1 cellular context compared by ENCODE assay signal in the genomic region with DNA sequence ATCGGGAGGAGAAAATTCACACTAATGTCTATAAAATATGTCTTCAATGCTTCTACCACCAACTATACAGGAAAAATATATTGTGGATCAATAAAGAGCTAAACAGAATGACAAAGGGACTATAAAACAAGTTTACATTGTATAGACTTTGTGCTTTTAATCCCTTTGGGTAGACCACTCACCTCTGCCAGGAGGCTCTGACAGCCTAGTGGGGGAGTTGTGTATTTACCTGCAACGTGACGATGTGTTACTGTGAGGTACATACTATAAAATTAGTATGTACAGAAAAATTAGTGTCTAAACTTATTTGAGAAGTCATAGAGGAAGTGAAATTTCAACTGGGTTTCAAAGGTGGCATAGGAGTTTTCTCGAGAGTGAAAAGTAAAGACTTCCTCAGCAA.
TF ChIP-seq lines count a peak whose summit lies in the region.

No MANE protein-coding gene starts in this region.

TF ChIP-seq in SK-N-SH, 30 proteins besides CTCF, POLR2A, EP300 and RAD21 (continued from another document):
- no peak for TF ChIP-seq IRF3 (IDR thresholded peaks at IDR 0.05; ENCODE audit: low read depth, low read length)
- TF ChIP-seq RXRA (IDR thresholded peaks at IDR 0.05; ENCODE audit: borderline replicate concordance, low read depth) = no peak
- TF ChIP-seq TEAD4 (IDR thresholded peaks at IDR 0.05; ENCODE audit: borderline replicate concordance, insufficient read depth) = no peak
- no peak for TF ChIP-seq POLR2AphosphoS5 (IDR thresholded peaks at IDR 0.05; ENCODE audit: low read depth, low read length)
- no peak for TF ChIP-seq EZH2phosphoT487 (IDR thresholded peaks at IDR 0.05; ENCODE audit: borderline replicate concordance, low read depth)
- no peak for TF ChIP-seq NFIC (IDR thresholded peaks at IDR 0.05; ENCODE audit: borderline replicate concordance)
- TF ChIP-seq, protein P1, sequence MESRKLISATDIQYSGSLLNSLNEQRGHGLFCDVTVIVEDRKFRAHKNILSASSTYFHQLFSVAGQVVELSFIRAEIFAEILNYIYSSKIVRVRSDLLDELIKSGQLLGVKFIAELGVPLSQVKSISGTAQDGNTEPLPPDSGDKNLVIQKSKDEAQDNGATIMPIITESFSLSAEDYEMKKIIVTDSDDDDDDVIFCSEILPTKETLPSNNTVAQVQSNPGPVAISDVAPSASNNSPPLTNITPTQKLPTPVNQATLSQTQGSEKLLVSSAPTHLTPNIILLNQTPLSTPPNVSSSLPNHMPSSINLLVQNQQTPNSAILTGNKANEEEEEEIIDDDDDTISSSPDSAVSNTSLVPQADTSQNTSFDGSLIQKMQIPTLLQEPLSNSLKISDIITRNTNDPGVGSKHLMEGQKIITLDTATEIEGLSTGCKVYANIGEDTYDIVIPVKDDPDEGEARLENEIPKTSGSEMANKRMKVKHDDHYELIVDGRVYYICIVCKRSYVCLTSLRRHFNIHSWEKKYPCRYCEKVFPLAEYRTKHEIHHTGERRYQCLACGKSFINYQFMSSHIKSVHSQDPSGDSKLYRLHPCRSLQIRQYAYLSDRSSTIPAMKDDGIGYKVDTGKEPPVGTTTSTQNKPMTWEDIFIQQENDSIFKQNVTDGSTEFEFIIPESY (IDR thresholded peaks at IDR 0.05; ENCODE audit: borderline replicate concordance, low read depth) = no peak
- TF ChIP-seq JUND (IDR thresholded peaks at IDR 0.05) = no peak
- no peak for TF ChIP-seq RCOR1 (IDR thresholded peaks at IDR 0.05; ENCODE audit: low read length)
- no peak for TF ChIP-seq MEF2A (IDR thresholded peaks at IDR 0.05; ENCODE audit: borderline replicate concordance, low read depth)
- no peak for TF ChIP-seq CHD2 (IDR thresholded peaks at IDR 0.05; ENCODE audit: low read length, partially characterized antibody)
- TF ChIP-seq FOXM1 (IDR thresholded peaks at IDR 0.05; ENCODE audit: low read depth) = no peak
- TF ChIP-seq SIN3A (IDR thresholded peaks at IDR 0.05; ENCODE audit: borderline replicate concordance, low read depth, low read length) = no peak
- no peak for TF ChIP-seq YY1 (IDR thresholded peaks at IDR 0.05; ENCODE audit: low read depth)
